Comparison of ENCODE assay signal across 1 cellular context in the genomic region with DNA sequence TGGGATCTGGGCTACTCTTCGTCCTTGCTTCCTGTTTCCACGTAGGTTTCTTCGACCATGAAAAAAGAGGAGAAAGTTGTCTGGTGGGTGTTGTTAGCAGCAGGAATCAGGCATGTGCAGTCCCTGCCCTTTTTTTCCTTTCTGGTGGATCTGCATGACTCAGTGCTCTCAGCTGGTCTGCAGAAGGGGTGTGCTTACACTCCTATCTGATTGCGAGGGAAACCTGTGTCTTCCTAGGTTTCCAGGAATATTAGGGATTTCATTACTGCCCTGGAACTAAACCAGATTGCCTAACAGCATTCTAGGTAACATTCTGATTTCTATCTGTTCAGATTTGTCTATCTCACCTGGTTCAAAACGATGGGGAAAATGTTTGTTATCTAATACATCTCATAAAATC.
TF ChIP-seq lines count a peak whose summit lies in the region.

No MANE protein-coding gene starts in this region.

TF ChIP-seq in WTC11, 78 proteins besides CTCF, POLR2A, EP300 and RAD21 (continued from another document):
- no peak for TF ChIP-seq ZBTB43 (CRISPR knock-in tag; IDR thresholded peaks at IDR 0.05)
- no peak for TF ChIP-seq CBFB (CRISPR knock-in tag; IDR thresholded peaks at IDR 0.05; ENCODE audit: low read depth)
- no peak for TF ChIP-seq ZNF423 (CRISPR knock-in tag; IDR thresholded peaks at IDR 0.05)
- TF ChIP-seq ZNF396 (CRISPR knock-in tag; IDR thresholded peaks at IDR 0.05; ENCODE audit: borderline replicate concordance), result no peak
- TF ChIP-seq, protein P1, sequence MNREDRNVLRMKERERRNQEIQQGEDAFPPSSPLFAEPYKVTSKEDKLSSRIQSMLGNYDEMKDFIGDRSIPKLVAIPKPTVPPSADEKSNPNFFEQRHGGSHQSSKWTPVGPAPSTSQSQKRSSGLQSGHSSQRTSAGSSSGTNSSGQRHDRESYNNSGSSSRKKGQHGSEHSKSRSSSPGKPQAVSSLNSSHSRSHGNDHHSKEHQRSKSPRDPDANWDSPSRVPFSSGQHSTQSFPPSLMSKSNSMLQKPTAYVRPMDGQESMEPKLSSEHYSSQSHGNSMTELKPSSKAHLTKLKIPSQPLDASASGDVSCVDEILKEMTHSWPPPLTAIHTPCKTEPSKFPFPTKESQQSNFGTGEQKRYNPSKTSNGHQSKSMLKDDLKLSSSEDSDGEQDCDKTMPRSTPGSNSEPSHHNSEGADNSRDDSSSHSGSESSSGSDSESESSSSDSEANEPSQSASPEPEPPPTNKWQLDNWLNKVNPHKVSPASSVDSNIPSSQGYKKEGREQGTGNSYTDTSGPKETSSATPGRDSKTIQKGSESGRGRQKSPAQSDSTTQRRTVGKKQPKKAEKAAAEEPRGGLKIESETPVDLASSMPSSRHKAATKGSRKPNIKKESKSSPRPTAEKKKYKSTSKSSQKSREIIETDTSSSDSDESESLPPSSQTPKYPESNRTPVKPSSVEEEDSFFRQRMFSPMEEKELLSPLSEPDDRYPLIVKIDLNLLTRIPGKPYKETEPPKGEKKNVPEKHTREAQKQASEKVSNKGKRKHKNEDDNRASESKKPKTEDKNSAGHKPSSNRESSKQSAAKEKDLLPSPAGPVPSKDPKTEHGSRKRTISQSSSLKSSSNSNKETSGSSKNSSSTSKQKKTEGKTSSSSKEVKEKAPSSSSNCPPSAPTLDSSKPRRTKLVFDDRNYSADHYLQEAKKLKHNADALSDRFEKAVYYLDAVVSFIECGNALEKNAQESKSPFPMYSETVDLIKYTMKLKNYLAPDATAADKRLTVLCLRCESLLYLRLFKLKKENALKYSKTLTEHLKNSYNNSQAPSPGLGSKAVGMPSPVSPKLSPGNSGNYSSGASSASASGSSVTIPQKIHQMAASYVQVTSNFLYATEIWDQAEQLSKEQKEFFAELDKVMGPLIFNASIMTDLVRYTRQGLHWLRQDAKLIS (CRISPR knock-in tag; IDR thresholded peaks at IDR 0.05; ENCODE audit: borderline replicate concordance), result no peak
- no peak for TF ChIP-seq CREM (CRISPR knock-in tag; IDR thresholded peaks at IDR 0.05)
- TF ChIP-seq, protein P2, sequence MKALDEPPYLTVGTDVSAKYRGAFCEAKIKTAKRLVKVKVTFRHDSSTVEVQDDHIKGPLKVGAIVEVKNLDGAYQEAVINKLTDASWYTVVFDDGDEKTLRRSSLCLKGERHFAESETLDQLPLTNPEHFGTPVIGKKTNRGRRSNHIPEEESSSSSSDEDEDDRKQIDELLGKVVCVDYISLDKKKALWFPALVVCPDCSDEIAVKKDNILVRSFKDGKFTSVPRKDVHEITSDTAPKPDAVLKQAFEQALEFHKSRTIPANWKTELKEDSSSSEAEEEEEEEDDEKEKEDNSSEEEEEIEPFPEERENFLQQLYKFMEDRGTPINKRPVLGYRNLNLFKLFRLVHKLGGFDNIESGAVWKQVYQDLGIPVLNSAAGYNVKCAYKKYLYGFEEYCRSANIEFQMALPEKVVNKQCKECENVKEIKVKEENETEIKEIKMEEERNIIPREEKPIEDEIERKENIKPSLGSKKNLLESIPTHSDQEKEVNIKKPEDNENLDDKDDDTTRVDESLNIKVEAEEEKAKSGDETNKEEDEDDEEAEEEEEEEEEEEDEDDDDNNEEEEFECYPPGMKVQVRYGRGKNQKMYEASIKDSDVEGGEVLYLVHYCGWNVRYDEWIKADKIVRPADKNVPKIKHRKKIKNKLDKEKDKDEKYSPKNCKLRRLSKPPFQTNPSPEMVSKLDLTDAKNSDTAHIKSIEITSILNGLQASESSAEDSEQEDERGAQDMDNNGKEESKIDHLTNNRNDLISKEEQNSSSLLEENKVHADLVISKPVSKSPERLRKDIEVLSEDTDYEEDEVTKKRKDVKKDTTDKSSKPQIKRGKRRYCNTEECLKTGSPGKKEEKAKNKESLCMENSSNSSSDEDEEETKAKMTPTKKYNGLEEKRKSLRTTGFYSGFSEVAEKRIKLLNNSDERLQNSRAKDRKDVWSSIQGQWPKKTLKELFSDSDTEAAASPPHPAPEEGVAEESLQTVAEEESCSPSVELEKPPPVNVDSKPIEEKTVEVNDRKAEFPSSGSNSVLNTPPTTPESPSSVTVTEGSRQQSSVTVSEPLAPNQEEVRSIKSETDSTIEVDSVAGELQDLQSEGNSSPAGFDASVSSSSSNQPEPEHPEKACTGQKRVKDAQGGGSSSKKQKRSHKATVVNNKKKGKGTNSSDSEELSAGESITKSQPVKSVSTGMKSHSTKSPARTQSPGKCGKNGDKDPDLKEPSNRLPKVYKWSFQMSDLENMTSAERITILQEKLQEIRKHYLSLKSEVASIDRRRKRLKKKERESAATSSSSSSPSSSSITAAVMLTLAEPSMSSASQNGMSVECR (CRISPR knock-in tag; IDR thresholded peaks at IDR 0.05; ENCODE audit: borderline replicate concordance), result no peak
- no peak for TF ChIP-seq TP53 (CRISPR knock-in tag; IDR thresholded peaks at IDR 0.05)
- no peak for TF ChIP-seq FOXK1 (CRISPR knock-in tag; IDR thresholded peaks at IDR 0.05)
- no peak for TF ChIP-seq CREB1 (CRISPR knock-in tag; IDR thresholded peaks at IDR 0.05)
- TF ChIP-seq, protein P3, sequence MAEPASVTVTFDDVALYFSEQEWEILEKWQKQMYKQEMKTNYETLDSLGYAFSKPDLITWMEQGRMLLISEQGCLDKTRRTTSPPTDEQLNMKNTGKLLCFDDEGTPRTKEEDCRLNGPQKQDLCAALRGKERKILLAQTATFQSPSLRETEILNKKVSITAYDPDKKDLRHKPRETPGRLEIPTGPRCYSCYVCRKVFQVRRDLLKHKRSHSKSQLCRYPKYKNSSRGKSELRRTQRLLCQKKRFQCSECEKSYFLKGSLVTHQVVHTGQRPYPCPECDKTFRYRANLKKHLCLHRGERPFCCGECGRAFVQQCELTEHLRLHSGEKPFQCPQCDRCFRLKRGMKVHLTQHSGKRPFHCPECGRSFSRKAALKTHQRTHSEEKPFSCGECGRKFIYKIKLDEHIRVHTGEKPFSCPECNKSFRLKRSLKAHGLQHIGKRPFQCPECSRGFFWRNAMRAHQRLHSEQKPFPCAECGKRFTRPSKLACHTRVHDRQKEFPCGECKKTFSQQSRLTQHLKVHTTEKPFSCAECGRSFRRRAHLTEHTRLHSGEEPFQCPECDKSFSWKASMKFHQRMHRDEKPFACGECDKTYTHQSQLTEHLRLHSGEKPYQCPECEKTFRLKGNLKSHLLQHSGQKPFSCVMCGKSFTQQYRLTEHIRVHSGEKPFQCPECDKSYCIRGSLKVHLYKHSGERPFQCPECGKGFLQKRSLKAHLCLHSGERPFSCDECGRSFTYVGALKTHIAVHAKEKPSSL (CRISPR knock-in tag; conservative IDR thresholded peaks at IDR 0.05), result no peak
- no peak for TF ChIP-seq SMAD4 (CRISPR knock-in tag; IDR thresholded peaks at IDR 0.05)
TF ChIP-seq in WTC11: peak in this region for 0.
